In genomic region chr19:40241809-40242384, GRCh38 we compare ENCODE assay signal across 12 cellular contexts. TPM values are rescaled to one million over a fixed set of nuclear protein-coding genes. Genes with fewer than 3 reads are reported as not detected.
A peak's percentile ranks its signal among the peaks of the same experiment; 100 is the strongest.
DNase-seq lines count a peak whose midpoint lies in the region; TF ChIP-seq lines count a peak whose summit lies in the region.
"Had no signal": no experiment of that assay in that cellular context is flagged by ENCODE, and none has a peak within 500 bp of the region (broad histone marks: within the 10 kb centered on the region; RNA-seq: fewer than 3 reads in every experiment).

No MANE protein-coding gene starts in this region.

- H3K14ac ChIP-seq in H9 (ENCODE audit: insufficient read depth, low read length) = no peak overlapping the region

- no peak overlapping the region for H3K9ac ChIP-seq in H9 (ENCODE audit: extremely low read depth, insufficient read length, low read length)
- H3K9ac ChIP-seq: KMS-11 had no signal

- H2BK15ac ChIP-seq in H9 (ENCODE audit: low read depth, low read length) = no peak overlapping the region

- H4K5ac ChIP-seq in H9 (ENCODE audit: insufficient read length, low read depth, low read length) = no peak overlapping the region

- POLR2A ChIA-PET in CD4-positive, alpha-beta memory T cell (lab: Charles Lee; ENCODE audit: partially characterized antibody) = no interaction called here

- no peak overlapping the region for H3K23ac ChIP-seq in H9 (ENCODE audit: insufficient read length, low read depth, low read length)

- no peak overlapping the region for H3T11ph ChIP-seq in H9 (ENCODE audit: low read length)

- H3K36me3 ChIP-seq in CD4-positive, alpha-beta memory T cell (ENCODE audit: insufficient read depth, low read length) = peaks cover 33% of the 10 kb centered on the region

- H3K79me2 ChIP-seq in H9 (ENCODE audit: insufficient read depth, low read length) = no peaks in the 10 kb centered on the region; the same call in 1 of the 2 replicates

- no peak overlapping the region for H2AFZ ChIP-seq in H9 (ENCODE audit: low read length)

- no peak overlapping the region for H2BK5ac ChIP-seq in H9 (ENCODE audit: insufficient read length, low read length)

- H4K20me1 ChIP-seq in H9 (ENCODE audit: control insufficient read depth, insufficient read depth, insufficient read length) = no peaks in the 10 kb centered on the region

- DNase-seq in H9 (no peak), hypothalamus (lab: John Stamatoyannopoulos, UW) (peak in 48 of 51 donors; percentile 20 to 90 (median 72)), pulmonary artery endothelial cell (ENCODE audit: low read depth, low spot score) (peak; percentile 85), DMS153 (lab: John Stamatoyannopoulos, UW) (no peak), T1000 (lab: John Stamatoyannopoulos, UW) (no peak), NCI-H524 (lab: John Stamatoyannopoulos, UW) (no peak)
- no peak for DNase-seq in CD4-positive, alpha-beta memory T cell
- DNase-seq: activated CD4-positive, alpha-beta T cell treated with anti-CD3 and anti-CD28 coated beads for 36 hours; NCI-H2081 treated with DMSO at 0.1 percent for 48 hours; stimulated activated CD4-positive, alpha-beta T cell treated with anti-CD3 and anti-CD28 coated beads, Interleukin-12 subunit alpha, Interleukin-12 subunit beta, amount 100 ng/mL, for 4 hours had no signal

- intact Hi-C loops in CD4-positive, alpha-beta memory T cell (cut with micrococcal nuclease) = no loop called here

- no peaks in the 10 kb centered on the region for H3K79me1 ChIP-seq in H9 (ENCODE audit: insufficient read depth, low read depth, low read length, poor library complexity, severe bottlenecking)

- peak overlapping the region; percentile 34 to 65 (median 38); a peak in 3 of 7 replicates for H3K27ac Mint-ChIP-seq in H9
- no peak overlapping the region for H3K27ac Mint-ChIP-seq in CD4-positive, alpha-beta memory T cell
- H3K27ac Mint-ChIP-seq: activated CD4-positive, alpha-beta T cell treated with anti-CD3 and anti-CD28 coated beads for 36 hours had no signal

- H3K4me3 ChIP-seq in CD4-positive, alpha-beta memory T cell (ENCODE audit: low read length in 2 of 2) = no peak overlapping the region

- no peak overlapping the region for H3K18ac ChIP-seq in H9 (ENCODE audit: insufficient read length, low read depth, low read length)

- H2BK120ac ChIP-seq in H9 (ENCODE audit: low read depth, low read length, poor library complexity, severe bottlenecking) = no peak overlapping the region

- H2BK20ac ChIP-seq in H9 (ENCODE audit: low read depth, low read length, poor library complexity, severe bottlenecking) = no peak overlapping the region

- H3K9me3 ChIP-seq in H9 (ENCODE audit: control insufficient read depth, low read depth, low read length) = no peaks in the 10 kb centered on the region
- H3K9me3 ChIP-seq in CD4-positive, alpha-beta memory T cell (ENCODE audit: control insufficient read depth in 1 of 2, low read length in 2 of 2) = no peaks in the 10 kb centered on the region

- H2BK12ac ChIP-seq in H9 (ENCODE audit: insufficient read length, low read depth, low read length) = no peak overlapping the region

- TF ChIP-seq CTCF in H9 (conservative IDR thresholded peaks at IDR 0.05) = no peak

- no peaks in the 10 kb centered on the region; the same call in 1 of the 2 replicates for H3K4me1 ChIP-seq in H9 (ENCODE audit: insufficient read depth, low read length)
- H3K4me1 ChIP-seq in CD4-positive, alpha-beta memory T cell (ENCODE audit: insufficient read depth, low read length) = no peaks in the 10 kb centered on the region

- H3K4ac ChIP-seq in H9 (ENCODE audit: low read depth, low read length) = no peak overlapping the region

- H3K4me2 ChIP-seq in H9 (ENCODE audit: insufficient read depth, insufficient read length, low read length) = no peak overlapping the region
- H3K4me2 ChIP-seq: KMS-11 had no signal

- no peak overlapping the region for H4K91ac ChIP-seq in H9 (ENCODE audit: insufficient read length, low read depth, low read length)

- peaks cover 4 to 8% of the 10 kb centered on the region in 2 experiments; a peak in 2 of 4 replicates for H3K4me1 Mint-ChIP-seq in H9
- peaks cover 0 to 7% (median 4%) of the 10 kb centered on the region in 4 donors for H3K4me1 Mint-ChIP-seq in CD4-positive, alpha-beta memory T cell
- H3K4me1 Mint-ChIP-seq: activated CD4-positive, alpha-beta T cell treated with anti-CD3 and anti-CD28 coated beads for 36 hours had no signal

- H3K27ac ChIP-seq in H9 (ENCODE audit: insufficient read length, low read depth, low read length) = no peak overlapping the region
- H3K27ac ChIP-seq in cingulate gyrus (ENCODE audit: low read depth, low read length) = peak overlapping the region; percentile 88
- no peak overlapping the region for H3K27ac ChIP-seq in CD4-positive, alpha-beta memory T cell (ENCODE audit: low read depth, low read length)
- H3K27ac ChIP-seq: KMS-11 had no signal

- H4K8ac ChIP-seq in H9 (replicated peaks; ENCODE audit: insufficient read length, low read depth, low read length) = no peak overlapping the region

- H3K23me2 ChIP-seq in H9 (ENCODE audit: insufficient read length, low read depth, low read length, poor library complexity, severe bottlenecking) = no peaks in the 10 kb centered on the region

- CTCF ChIA-PET in CD4-positive, alpha-beta memory T cell (lab: Charles Lee; ENCODE audit: partially characterized antibody) = no interaction called here

- no peak overlapping the region for H3K56ac ChIP-seq in H9 (ENCODE audit: insufficient read length, low read depth, low read length)

- no peak overlapping the region for H2AK5ac ChIP-seq in H9 (ENCODE audit: insufficient read length, low read length)

- H3K27me3 ChIP-seq in H9 (ENCODE audit: insufficient read depth, low read length) = no peaks in the 10 kb centered on the region
- no peaks in the 10 kb centered on the region for H3K27me3 ChIP-seq in CD4-positive, alpha-beta memory T cell (ENCODE audit: insufficient read depth, low read length)

- H3K4me3 Mint-ChIP-seq in H9 = no peak overlapping the region
- H3K4me3 Mint-ChIP-seq in CD4-positive, alpha-beta memory T cell = no peak overlapping the region
- H3K4me3 Mint-ChIP-seq: activated CD4-positive, alpha-beta T cell treated with anti-CD3 and anti-CD28 coated beads for 36 hours had no signal

- no CpG with 5 or more reads among the region's 21 CpGs for WGBS in H9 (ENCODE audit: extremely low coverage, insufficient read length, low lambda C conversion rate)

- no peaks in the 10 kb centered on the region for H3K9me3 Mint-ChIP-seq in H9
- peaks cover 0 to 1% (median 0%) of the 10 kb centered on the region in 8 donors for H3K9me3 Mint-ChIP-seq in CD4-positive, alpha-beta memory T cell

- H3K36me3 Mint-ChIP-seq in H9 (ENCODE audit: insufficient read depth in 1 of 3, low read depth in 3 of 3) = peaks cover 3 to 44% (median 28%) of the 10 kb centered on the region in 3 experiments; a peak in 6 of 7 replicates
- H3K36me3 Mint-ChIP-seq in CD4-positive, alpha-beta memory T cell = peaks cover 34 to 50% of the 10 kb centered on the region in 2 donors

- no peaks in the 10 kb centered on the region for H3K27me3 Mint-ChIP-seq in H9 (ENCODE audit: low read depth)
- no peaks in the 10 kb centered on the region for H3K27me3 Mint-ChIP-seq in CD4-positive, alpha-beta memory T cell
- H3K27me3 Mint-ChIP-seq: activated CD4-positive, alpha-beta T cell treated with anti-CD3 and anti-CD28 coated beads for 36 hours had no signal

RNA-seq across cellular contexts. Expression of gene CCNP, which starts 15.4 kb away (rescaled TPM):
- 0.31 and 0.35 TPM in 2 replicates for total RNA-seq in H9 (2021)
- 0.07 TPM in 1 of 2 replicates, not detected in the other for total RNA-seq in pulmonary artery endothelial cell
- 1 to 10 TPM; 1.2 to 1.4 TPM for total RNA-seq in CD4-positive, alpha-beta memory T cell
- polyA plus RNA-seq in CD4-positive, alpha-beta memory T cell = not detected

RNA-seq across cellular contexts. Expression of gene TTC9B, which starts 23.7 kb away (rescaled TPM):
- total RNA-seq in H9 (2021) (0.15 and 0.31 TPM in 2 replicates), pulmonary artery endothelial cell (not detected in 2 replicates)
- not detected for total RNA-seq in CD4-positive, alpha-beta memory T cell
- polyA plus RNA-seq in CD4-positive, alpha-beta memory T cell = not detected
- total RNA-seq: activated CD4-positive, alpha-beta T cell treated with anti-CD3 and anti-CD28 coated beads for 36 hours had no signal

RNA-seq across cellular contexts. Expression of gene AKT2, which starts 43.2 kb away (rescaled TPM):
- total RNA-seq in H9 (2021) = 142 and 150 TPM in 2 replicates
- 22.6 and 30.1 TPM in 2 replicates for total RNA-seq in pulmonary artery endothelial cell
- total RNA-seq in CD4-positive, alpha-beta memory T cell = 100 to 1,000 TPM; 168 to 180 TPM
- 10 to 100 TPM; 10.6 to 27.8 TPM for polyA plus RNA-seq in CD4-positive, alpha-beta memory T cell

RNA-seq across cellular contexts. Expression of gene MAP3K10, which starts 50.7 kb away (rescaled TPM):
- 17.7 and 19.0 TPM in 2 replicates for total RNA-seq in H9 (2021)
- 5.5 and 7.0 TPM in 2 replicates for total RNA-seq in pulmonary artery endothelial cell
- total RNA-seq in CD4-positive, alpha-beta memory T cell = 10 to 100 TPM; 28.4 to 30.2 TPM
- polyA plus RNA-seq in CD4-positive, alpha-beta memory T cell = 1 to 10 TPM in 1 of 2 donors, not detected in 1; 2.0 TPM

Comparison
In these comparisons a context has a peak if more than half of its experiments do, and no peak if none do; other contexts are left out.
1. DNase-seq: peak in hypothalamus (48 of 51) and pulmonary artery endothelial cell (single experiment); none in H9 (single experiment), DMS153 (single experiment), T1000 (single experiment), NCI-H524 (0 of 2) and CD4-positive, alpha-beta memory T cell (0 of 5).
2. H3K27ac Mint-ChIP-seq: peak in H9 (3 of 3); none in CD4-positive, alpha-beta memory T cell (0 of 7).